15 cellular contexts compared by ENCODE assay signal in genomic region chr12:114750905-114751304, GRCh38.
"Had no signal": no experiment of that assay in that cellular context is flagged by ENCODE, and none has a peak within 500 bp of the region (broad histone marks: within the 10 kb centered on the region; RNA-seq: fewer than 3 reads in every experiment).

No MANE protein-coding gene starts in this region.

- H3K27ac ChIP-seq: colonic mucosa, foreskin keratinocyte, stomach, upper lobe of left lung, uterus had no signal

- H3K27ac Mint-ChIP-seq: endodermal cell; naive thymus-derived CD8-positive, alpha-beta T cell had no signal

- ATAC-seq: foreskin keratinocyte; mucosa of descending colon; naive thymus-derived CD8-positive, alpha-beta T cell had no signal

- H3K9me3 Mint-ChIP-seq: endodermal cell; naive thymus-derived CD8-positive, alpha-beta T cell; neural crest cell had no signal

- H3K36me3 Mint-ChIP-seq: naive thymus-derived CD8-positive, alpha-beta T cell had no signal

- DNase-seq: colonic mucosa; effector CD4-positive, alpha-beta T cell; endodermal cell; erythroblast; foreskin keratinocyte; islet precursor cell; mucosa of descending colon; naive thymus-derived CD8-positive, alpha-beta T cell; small intestine; stimulated activated CD4-positive, alpha-beta T cell treated with anti-CD3 and anti-CD28 coated beads, Interleukin-12 subunit alpha, Interleukin-12 subunit beta, amount 100 ng/mL, for 4 hours; stimulated activated naive CD4-positive, alpha-beta T cell; stomach; upper lobe of left lung; uterus had no signal

- H3K4me3 Mint-ChIP-seq: endodermal cell; naive thymus-derived CD8-positive, alpha-beta T cell; neural crest cell had no signal

- H3K4me1 Mint-ChIP-seq: naive thymus-derived CD8-positive, alpha-beta T cell had no signal
